ENCODE assay signal across 19 cellular contexts in genomic region chr1:10168912-10169514, GRCh38. TPM values are rescaled to one million over a fixed set of nuclear protein-coding genes. Genes with fewer than 3 reads are reported as not detected.
DNase-seq lines count a peak whose midpoint lies in the region; ATAC-seq and TF ChIP-seq lines count a peak whose summit lies in the region.
"Had no signal": no experiment of that assay in that cellular context is flagged by ENCODE, and none has a peak within 500 bp of the region (broad histone marks: within the 10 kb centered on the region; RNA-seq: fewer than 3 reads in every experiment).

No MANE protein-coding gene starts in this region.

- no peak for TF ChIP-seq POLR2A in esophagus squamous epithelium (IDR thresholded peaks at IDR 0.05)

- TF ChIP-seq CTCF in GM13977 (IDR thresholded peaks at IDR 0.05; ENCODE audit: extremely low read depth, insufficient read depth, missing control alignments) (no peak), nephron (IDR thresholded peaks at IDR 0.05; ENCODE audit: unreplicated experiment in 3 of 3) (no peak), esophagus squamous epithelium (IDR thresholded peaks at IDR 0.05) (no peak)

- no peaks in the 10 kb centered on the region for H3K9me3 ChIP-seq in esophagus squamous epithelium
- H3K9me3 ChIP-seq: HAP-1, Peyer's patch, tibial artery had no signal

- H3K4me3 Mint-ChIP-seq in activated CD4-positive, alpha-beta T cell treated with anti-CD3 and anti-CD28 coated beads, Interleukin-2, amount 10 ng/mL, durations not matched to agents 7 days and 5 days, result no peak overlapping the region
- H3K4me3 Mint-ChIP-seq in activated CD4-positive, alpha-beta memory T cell treated with anti-CD3 and anti-CD28 coated beads for 36 hours, result no peak overlapping the region
- H3K4me3 Mint-ChIP-seq in nephron, result no peak overlapping the region
- H3K4me3 Mint-ChIP-seq: nephron progenitor cell had no signal

- peaks cover 65% of the 10 kb centered on the region for H3K36me3 Mint-ChIP-seq in activated CD4-positive, alpha-beta T cell treated with anti-CD3 and anti-CD28 coated beads, Interleukin-2, amount 10 ng/mL, durations not matched to agents 7 days and 5 days (ENCODE audit: low read depth)
- H3K36me3 Mint-ChIP-seq in activated CD4-positive, alpha-beta memory T cell treated with anti-CD3 and anti-CD28 coated beads for 36 hours, result peaks cover 53% of the 10 kb centered on the region
- peaks cover 65% of the 10 kb centered on the region for H3K36me3 Mint-ChIP-seq in nephron (ENCODE audit: low read depth)

- H3K27me3 ChIP-seq in esophagus squamous epithelium, result no peaks in the 10 kb centered on the region
- H3K27me3 ChIP-seq: Peyer's patch, tibial artery had no signal

- intact Hi-C loops in activated CD4-positive, alpha-beta memory T cell treated with anti-CD3 and anti-CD28 coated beads for 36 hours (cut with micrococcal nuclease), result loop anchor here (2.0 kb wide), 1 partner anchor 50 kb away; no protein-coding TSS in a partner anchor
- intact Hi-C loops in esophagus squamous epithelium (cut with DNase I), result no loop called here

- in situ Hi-C loops in GM13977 (cut with MboI; ENCODE audit: low pct_unique_long_range_greater_than_20kb, low sequenced_read_pairs, unreplicated experiment), result no loop called here

- peak overlapping the region; percentile 94 for H3K27ac Mint-ChIP-seq in activated CD4-positive, alpha-beta T cell treated with anti-CD3 and anti-CD28 coated beads, Interleukin-2, amount 10 ng/mL, durations not matched to agents 7 days and 5 days
- peak overlapping the region; percentile 83 for H3K27ac Mint-ChIP-seq in activated CD4-positive, alpha-beta memory T cell treated with anti-CD3 and anti-CD28 coated beads for 36 hours
- peak overlapping the region; percentile 3 to 24 (median 14) for H3K27ac Mint-ChIP-seq in nephron

- no peaks in the 10 kb centered on the region for H3K27me3 Mint-ChIP-seq in activated CD4-positive, alpha-beta T cell treated with anti-CD3 and anti-CD28 coated beads, Interleukin-2, amount 10 ng/mL, durations not matched to agents 7 days and 5 days
- no peaks in the 10 kb centered on the region for H3K27me3 Mint-ChIP-seq in activated CD4-positive, alpha-beta memory T cell treated with anti-CD3 and anti-CD28 coated beads for 36 hours
- no peaks in the 10 kb centered on the region for H3K27me3 Mint-ChIP-seq in nephron (ENCODE audit: low read depth)

- H3K36me3 ChIP-seq in esophagus squamous epithelium, result peaks cover 20 to 100% (median 34%) of the 10 kb centered on the region in 3 donors

- DNase-seq in activated CD4-positive, alpha-beta T cell treated with anti-CD3 and anti-CD28 coated beads, Interleukin-2, amount 10 ng/mL, durations not matched to agents 7 days and 5 days, result no peak
- DNase-seq in activated CD4-positive, alpha-beta T cell treated with anti-CD3 and anti-CD28 coated beads, Interleukin-2, amount 50 U/mL, for 4 hours, result no peak
- DNase-seq in GM13977 (ENCODE audit: low spot score) (peak; percentile 55), NCI-H2107 (lab: John Stamatoyannopoulos, UW) (no peak), esophagus squamous epithelium (lab: John Stamatoyannopoulos, UW) (no peak)
- peak; percentile 48 for DNase-seq in activated CD4-positive, alpha-beta memory T cell treated with anti-CD3 and anti-CD28 coated beads for 36 hours
- DNase-seq: activated CD8-positive, alpha-beta memory T cell treated with anti-CD3 and anti-CD28 coated beads, Interleukin-2, amount 50 U/mL, for 4 hours; cortex of kidney; DND-41; NCI-H2081 treated with DMSO at 0.1 percent for 48 hours; NCI-H748 treated with DMSO at 0.1 percent for 48 hours; nephron progenitor cell; stimulated activated CD4-positive, alpha-beta T cell treated with anti-CD3 and anti-CD28 coated beads, Interleukin-1b, Interleukin-23, amount 100 ng/mL, for 48 hours had no signal

- H3K9me3 Mint-ChIP-seq in activated CD4-positive, alpha-beta T cell treated with anti-CD3 and anti-CD28 coated beads, Interleukin-2, amount 10 ng/mL, durations not matched to agents 7 days and 5 days, result peaks cover 3% of the 10 kb centered on the region
- H3K9me3 Mint-ChIP-seq in activated CD4-positive, alpha-beta memory T cell treated with anti-CD3 and anti-CD28 coated beads for 36 hours, result no peaks in the 10 kb centered on the region
- no peaks in the 10 kb centered on the region for H3K9me3 Mint-ChIP-seq in nephron
- H3K9me3 Mint-ChIP-seq: nephron progenitor cell had no signal

- POLR2A ChIA-PET in activated CD4-positive, alpha-beta T cell treated with anti-CD3 and anti-CD28 coated beads, Interleukin-2, amount 10 ng/mL, durations not matched to agents 7 days and 5 days (lab: Charles Lee), result no interaction called here
- POLR2A ChIA-PET in activated CD4-positive, alpha-beta memory T cell treated with anti-CD3 and anti-CD28 coated beads for 36 hours (lab: Charles Lee), result interaction anchor here (0.7 to 1.8 kb wide), 2 partner anchors 15 to 265 kb away, joined by 3 to 5 read pairs; no protein-coding TSS in a partner anchor

- H3K27ac ChIP-seq in esophagus squamous epithelium, result no peak overlapping the region
- H3K27ac ChIP-seq: C4-2B, Peyer's patch, tibial artery had no signal

- no peaks in the 10 kb centered on the region for H3K4me1 ChIP-seq in esophagus squamous epithelium
- H3K4me1 ChIP-seq: HAP-1, Peyer's patch, tibial artery had no signal

- ATAC-seq in GM21717 (IDR thresholded peaks at IDR 0.05; ENCODE audit: unreplicated experiment), result no peak

- CTCF ChIA-PET in activated CD4-positive, alpha-beta T cell treated with anti-CD3 and anti-CD28 coated beads, Interleukin-2, amount 10 ng/mL, durations not matched to agents 7 days and 5 days (lab: Charles Lee), result interaction anchor here (1.3 to 2.7 kb wide), 3 partner anchors 9 to 41 kb away, joined by 3 to 6 read pairs (median 6); partner anchors contain the start of gene KIF1B
- CTCF ChIA-PET in activated CD4-positive, alpha-beta memory T cell treated with anti-CD3 and anti-CD28 coated beads for 36 hours (lab: Charles Lee), result interaction anchor here (0.9 to 2.7 kb wide), 3 partner anchors 41 to 262 kb away, joined by 3 to 12 read pairs (median 4); partner anchors contain the start of genes CENPS, KIF1B, LZIC and NMNAT1

- H3K4me1 Mint-ChIP-seq in activated CD4-positive, alpha-beta T cell treated with anti-CD3 and anti-CD28 coated beads, Interleukin-2, amount 10 ng/mL, durations not matched to agents 7 days and 5 days, result peaks cover 54% of the 10 kb centered on the region
- H3K4me1 Mint-ChIP-seq in activated CD4-positive, alpha-beta memory T cell treated with anti-CD3 and anti-CD28 coated beads for 36 hours (ENCODE audit: low read depth), result peaks cover 40% of the 10 kb centered on the region
- H3K4me1 Mint-ChIP-seq in nephron, result peaks cover 6% of the 10 kb centered on the region

- no peak overlapping the region for H3K4me3 ChIP-seq in esophagus squamous epithelium
- H3K4me3 ChIP-seq: HAP-1, Peyer's patch, tibial artery had no signal

- 75 to 89% methylated on average over 7 of the region's 7 CpGs for WGBS in esophagus squamous epithelium, 2 donors

RNA-seq across cellular contexts. Expression of gene KIF1B, which starts 41.4 kb away (rescaled TPM):
- 10 to 100 TPM; 14.1 to 15.6 TPM for total RNA-seq in activated CD4-positive, alpha-beta T cell treated with anti-CD3 and anti-CD28 coated beads, Interleukin-2, amount 10 ng/mL, durations not matched to agents 7 days and 5 days
- total RNA-seq in activated CD4-positive, alpha-beta memory T cell treated with anti-CD3 and anti-CD28 coated beads for 36 hours, result 10 to 100 TPM; 16.8 to 17.4 TPM
- 10 to 100 TPM; 27.1 to 40.6 (median 38.1) TPM for total RNA-seq in esophagus squamous epithelium

Comparison
In these comparisons a context has a peak if more than half of its experiments do, and no peak if none do; other contexts are left out.
1. DNase-seq: peak in GM13977 (single experiment) and activated CD4-positive, alpha-beta memory T cell treated with anti-CD3 and anti-CD28 coated beads for 36 hours (single experiment); none in activated CD4-positive, alpha-beta T cell treated with anti-CD3 and anti-CD28 coated beads, Interleukin-2, amount 10 ng/mL, durations not matched to agents 7 days and 5 days (single experiment), activated CD4-positive, alpha-beta T cell treated with anti-CD3 and anti-CD28 coated beads, Interleukin-2, amount 50 U/mL, for 4 hours (0 of 2), NCI-H2107 (single experiment) and esophagus squamous epithelium (single experiment).
2. H3K27ac Mint-ChIP-seq: peak in every context shown above with its lines; median percentile 94 in activated CD4-positive, alpha-beta T cell treated with anti-CD3 and anti-CD28 coated beads, Interleukin-2, amount 10 ng/mL, durations not matched to agents 7 days and 5 days; 83 in activated CD4-positive, alpha-beta memory T cell treated with anti-CD3 and anti-CD28 coated beads for 36 hours; 14 in nephron.